ENCODE assay signal across 1 cellular context in genomic region chr9:114205171-114206015, GRCh38.
TF ChIP-seq lines count a peak whose summit lies in the region.

No MANE protein-coding gene starts in this region.

TF ChIP-seq in IMR-90, 13 proteins besides CTCF, POLR2A, EP300 and RAD21 (continued from another document):
- no peak for TF ChIP-seq USF2 (IDR thresholded peaks at IDR 0.05; ENCODE audit: low read depth, low read length)
